In genomic region chr7:63900394-63901203, GRCh38 we compare ENCODE assay signal across 8 cellular contexts.
DNase-seq lines count a peak whose midpoint lies in the region; ATAC-seq, FAIRE-seq and TF ChIP-seq lines count a peak whose summit lies in the region.

No MANE protein-coding gene starts in this region.

- no peak for FAIRE-seq in GM12878 (lab: Jason Lieb, UNC)

- H3K4me3 Mint-ChIP-seq in memory B cell, result peak overlapping the region; percentile 99

- no peak for TF ChIP-seq EP300 in GM12878 (IDR thresholded peaks at IDR 0.05; ENCODE audit: borderline replicate concordance in 1 of 2, control insufficient read depth in 1 of 2, low read depth in 2 of 2, low read length in 2 of 2)

- H3K4me2 ChIP-seq in GM12878 (ENCODE audit: control insufficient read depth, insufficient read depth), result no peak overlapping the region
- H3K4me2 ChIP-seq in mesendoderm (ENCODE audit: low read length), result no peak overlapping the region

- ATAC-seq in GM12878 (no peak), memory B cell (ENCODE audit: low read depth) (peak; percentile 91), GM21737 (IDR thresholded peaks at IDR 0.05; ENCODE audit: unreplicated experiment) (no peak), HG02884 (IDR thresholded peaks at IDR 0.05; ENCODE audit: unreplicated experiment) (no peak)

- SMC1A ChIA-PET in GM12878 (lab: Charles Lee; ENCODE audit: uncharacterized antibody, unreplicated experiment), result no interaction called here

- TF ChIP-seq POLR2A in GM12878 (IDR thresholded peaks at IDR 0.05; ENCODE audit: low read depth, low read length), result no peak

- BruUV-seq in GM12878 (replicated peaks; lab: Mats Ljungman, UMichigan), result no TSS peak

- H4K20me1 ChIP-seq in GM12878 (ENCODE audit: control insufficient read depth, insufficient read depth), result no peaks in the 10 kb centered on the region

- no peak overlapping the region for H4K5ac ChIP-seq in mesendoderm (ENCODE audit: low read length)

- 22% methylated on average over 43 of the region's 44 CpGs for WGBS in GM12878 (ENCODE audit: insufficient coverage, insufficient replicate concordance, low lambda C conversion rate, missing lambda C conversion rate)
- WGBS in mesendoderm (ENCODE audit: extremely low coverage, insufficient coverage, low lambda C conversion rate), result no CpG with 5 or more reads among the region's 44 CpGs

- H3K4me1 ChIP-seq in GM12878 (ENCODE audit: control insufficient read depth, insufficient read depth, low read length), result no peaks in the 10 kb centered on the region
- H3K4me1 ChIP-seq in mesendoderm (ENCODE audit: control insufficient read depth, low read depth, low read length), result no peaks in the 10 kb centered on the region

- H3K27ac Mint-ChIP-seq in memory B cell, result peak overlapping the region; percentile 97

- H4K8ac ChIP-seq in mesendoderm (ENCODE audit: low read depth, low read length), result no peak overlapping the region

- H2BK15ac ChIP-seq in mesendoderm (replicated peaks; ENCODE audit: low read depth), result no peak overlapping the region

- H3K56ac ChIP-seq in mesendoderm (ENCODE audit: low read length), result no peak overlapping the region

- CTCF ChIA-PET in GM12878 (lab: Yijun Ruan, JAX), result no interaction called here

- H2AFZ ChIP-seq in GM12878 (ENCODE audit: control insufficient read depth, low read depth, low read length), result no peak overlapping the region

- H3K23ac ChIP-seq in mesendoderm (ENCODE audit: low read length), result no peak overlapping the region

- in situ Hi-C loops in GM12878 (cut with MboI), result no loop called here

- TF ChIP-seq RAD21 in GM12878 (IDR thresholded peaks at IDR 0.05; ENCODE audit: insufficient read depth, low read depth, low read length), result no peak

- H2AK5ac ChIP-seq in mesendoderm (ENCODE audit: low read length), result no peak overlapping the region

- POLR2A ChIA-PET in GM12878 (lab: Charles Lee), result no interaction called here

- H2BK5ac ChIP-seq in mesendoderm (ENCODE audit: low read length), result no peak overlapping the region

- peaks cover 2% of the 10 kb centered on the region; the same call in 1 of the 3 replicates for H3K9me3 ChIP-seq in GM12878 (replicated peaks; ENCODE audit: control insufficient read depth, insufficient read depth, low read length)

- intact Hi-C loops in GM12878 (cut with micrococcal nuclease; ENCODE audit: unreplicated experiment), result no loop called here

- H3K27ac ChIP-seq in GM12878 (ENCODE audit: control insufficient read depth, insufficient read depth) (no peak overlapping the region), mesendoderm (ENCODE audit: low read depth, low read length) (no peak overlapping the region)

- H3K9me3 Mint-ChIP-seq in memory B cell, result peaks cover 4% of the 10 kb centered on the region

- H3K9ac ChIP-seq in GM12878 (ENCODE audit: control insufficient read depth, insufficient read depth, low read length), result no peak overlapping the region
- H3K9ac ChIP-seq in mesendoderm (ENCODE audit: low read length), result no peak overlapping the region

- TF ChIP-seq CTCF in GM12878 (IDR thresholded peaks at IDR 0.05 in 2 of 3, conservative IDR thresholded peaks at IDR 0.05 in 1 of 3; ENCODE audit: control insufficient read depth in 2 of 3, extremely low read depth in 1 of 3, insufficient read depth in 1 of 3, low read depth in 3 of 3, low read length in 3 of 3), result no peak

- DNase-seq in HT1080 (ENCODE audit: low read depth) (peak; percentile 5), T-helper 9 cell (peak; percentile 76), GM12878 (ENCODE audit: low read depth, low spot score) (no peak), memory B cell (ENCODE audit: low spot score in 2 of 2) (peak; percentile 67 to 76), mesendoderm (no peak)
- peak; percentile 66 to 78 for DNase-seq in stimulated activated CD8-positive, alpha-beta memory T cell treated with anti-CD3 and anti-CD28 coated beads, Interleukin-2, amount 100 ng/mL, for 48 hours (ENCODE audit: low read depth in 2 of 2)

- H3K4me3 ChIP-seq in GM12878, result no peak overlapping the region
- H3K4me3 ChIP-seq in mesendoderm (ENCODE audit: low read length), result no peak overlapping the region

- no peaks in the 10 kb centered on the region for H3K79me1 ChIP-seq in mesendoderm (ENCODE audit: low read length)

- H3K79me2 ChIP-seq in GM12878 (ENCODE audit: control insufficient read depth, insufficient read depth, low read length) (no peaks in the 10 kb centered on the region), mesendoderm (ENCODE audit: control insufficient read depth, insufficient read depth, low read length) (no peaks in the 10 kb centered on the region)

- no peaks in the 10 kb centered on the region for H3K27me3 ChIP-seq in GM12878 (replicated peaks in 1 of 2; ENCODE audit: control insufficient read depth in 2 of 2, insufficient read depth in 2 of 2, low read length in 1 of 2)
- H3K27me3 ChIP-seq in mesendoderm (ENCODE audit: insufficient read depth, low read length, poor library complexity), result no peaks in the 10 kb centered on the region

- H3K18ac ChIP-seq in mesendoderm (ENCODE audit: low read length), result no peak overlapping the region

- no peaks in the 10 kb centered on the region for H3K36me3 ChIP-seq in GM12878 (ENCODE audit: control insufficient read depth in 2 of 2, insufficient read depth in 2 of 2, low read length in 1 of 2)
- H3K36me3 ChIP-seq in mesendoderm (ENCODE audit: control insufficient read depth, insufficient read depth, low read length), result no peaks in the 10 kb centered on the region

- no peaks in the 10 kb centered on the region for H3K4me1 Mint-ChIP-seq in memory B cell

- no peaks in the 10 kb centered on the region for H3K27me3 Mint-ChIP-seq in memory B cell

- H3K36me3 Mint-ChIP-seq in memory B cell, result no peaks in the 10 kb centered on the region

- H3K4ac ChIP-seq in mesendoderm (ENCODE audit: low read depth, low read length), result no peak overlapping the region

- H2BK120ac ChIP-seq in mesendoderm (ENCODE audit: low read depth, low read length), result no peak overlapping the region

- RAD21 ChIA-PET in GM12878 (lab: Charles Lee; ENCODE audit: unreplicated experiment), result no interaction called here

TF ChIP-seq in GM12878, 131 proteins besides CTCF, POLR2A, EP300 and RAD21:
- no peak for TF ChIP-seq ATF7 (IDR thresholded peaks at IDR 0.05; ENCODE audit: low read depth)
- peak; percentile 26 for TF ChIP-seq SIX5 (IDR thresholded peaks at IDR 0.05; ENCODE audit: low read depth, low read length, severe bottlenecking)

Comparison
In these comparisons a context has a peak if more than half of its experiments do, and no peak if none do; other contexts are left out.
1. DNase-seq: peak in HT1080 (single experiment), T-helper 9 cell (single experiment), memory B cell (2 of 2) and stimulated activated CD8-positive, alpha-beta memory T cell treated with anti-CD3 and anti-CD28 coated beads, Interleukin-2, amount 100 ng/mL, for 48 hours (2 of 2); none in GM12878 (single experiment) and mesendoderm (single experiment).